In the genomic region with DNA sequence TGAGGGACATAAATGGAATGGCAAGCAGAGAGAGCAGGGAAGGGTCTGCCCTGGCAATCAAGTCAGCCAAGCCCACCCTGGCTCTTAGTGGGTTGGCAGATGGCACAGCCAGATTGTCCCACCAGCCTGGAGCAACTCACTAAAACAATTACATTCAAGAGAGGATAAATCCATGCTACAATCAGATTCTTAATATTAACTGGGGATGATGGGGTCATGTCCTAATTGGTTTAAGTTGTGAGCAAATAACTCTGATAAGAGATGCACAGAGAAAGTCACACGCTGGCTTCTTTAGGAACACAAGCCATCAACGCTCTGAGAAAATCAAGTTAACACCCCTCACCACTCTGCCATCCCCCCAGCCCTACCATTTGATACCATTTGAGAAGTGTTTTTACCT, we compare ENCODE assay signal across 15 cellular contexts. TPM values are rescaled to one million over a fixed set of nuclear protein-coding genes. Genes with fewer than 3 reads are reported as not detected.
"Had no signal": no experiment of that assay in that cellular context is flagged by ENCODE, and none has a peak within 500 bp of the region (broad histone marks: within the 10 kb centered on the region; RNA-seq: fewer than 3 reads in every experiment).

No MANE protein-coding gene starts in this region.

- H3K9me3 ChIP-seq: colonic mucosa, left ventricle myocardium inferior, transverse colon had no signal

- H3K4me3 Mint-ChIP-seq: activated CD4-positive, alpha-beta T cell treated with anti-CD3 and anti-CD28 coated beads, Interleukin-2, amount 10 ng/mL, durations not matched to agents 7 days and 5 days; activated naive CD4-positive, alpha-beta T cell treated with anti-CD3 and anti-CD28 coated beads for 36 hours; stimulated activated memory B cell treated with anti-CD40 and anti-IgM and Interleukin-4, amounts not matched to agents 10 μg/mL and 1 μg/mL and 100 μg/mL, for 72 hours had no signal

- H3K36me3 ChIP-seq: colonic mucosa, left ventricle myocardium inferior, transverse colon had no signal

- DNase-seq: activated CD4-positive, alpha-beta T cell treated with anti-CD3 and anti-CD28 coated beads, Interleukin-2, amount 10 ng/mL, durations not matched to agents 7 days and 5 days; activated naive CD4-positive, alpha-beta T cell treated with anti-CD3 and anti-CD28 coated beads for 36 hours; activated T-cell treated with anti-CD3 and anti-CD28 coated beads for 4 hours; colonic mucosa; effector CD8-positive, alpha-beta T cell; left ventricle myocardium inferior; mesenchymal stem cell; nucleus accumbens; right cardiac atrium; transverse colon had no signal

- ATAC-seq: right cardiac atrium; stimulated activated memory B cell treated with anti-CD40 and anti-IgM and Interleukin-4, amounts not matched to agents 10 μg/mL and 1 μg/mL and 100 μg/mL, for 72 hours; WTC11 had no signal

- H3K27me3 ChIP-seq: colonic mucosa, transverse colon had no signal

- H3K9me3 Mint-ChIP-seq: activated CD4-positive, alpha-beta T cell treated with anti-CD3 and anti-CD28 coated beads, Interleukin-2, amount 10 ng/mL, durations not matched to agents 7 days and 5 days; activated naive CD4-positive, alpha-beta T cell treated with anti-CD3 and anti-CD28 coated beads for 36 hours; activated T-helper 17 cell treated with anti-CD3 and anti-CD28 coated beads, Interleukin-2, amount 50 U/mL, for 72 hours; stimulated activated memory B cell treated with anti-CD40 and anti-IgM and Interleukin-4, amounts not matched to agents 10 μg/mL and 1 μg/mL and 100 μg/mL, for 72 hours; WTC11 had no signal

- H3K27ac Mint-ChIP-seq: activated CD4-positive, alpha-beta T cell treated with anti-CD3 and anti-CD28 coated beads, Interleukin-2, amount 10 ng/mL, durations not matched to agents 7 days and 5 days; activated T-helper 17 cell treated with anti-CD3 and anti-CD28 coated beads, Interleukin-2, amount 50 U/mL, for 72 hours; WTC11 had no signal

- H3K4me1 ChIP-seq: colonic mucosa had no signal

- H3K4me3 ChIP-seq: colonic mucosa, left ventricle myocardium inferior, smooth muscle cell, transverse colon had no signal

- H3K36me3 Mint-ChIP-seq: stimulated activated memory B cell treated with anti-CD40 and anti-IgM and Interleukin-4, amounts not matched to agents 10 μg/mL and 1 μg/mL and 100 μg/mL, for 72 hours; WTC11 had no signal

- H3K27ac ChIP-seq: colonic mucosa, left ventricle myocardium inferior had no signal

RNA-seq across cellular contexts. Expression of a gene that starts 2.7 kb away (rescaled TPM):
- polyA plus RNA-seq: keratinocyte had no signal
